10 cellular contexts compared by ENCODE assay signal in the genomic region with DNA sequence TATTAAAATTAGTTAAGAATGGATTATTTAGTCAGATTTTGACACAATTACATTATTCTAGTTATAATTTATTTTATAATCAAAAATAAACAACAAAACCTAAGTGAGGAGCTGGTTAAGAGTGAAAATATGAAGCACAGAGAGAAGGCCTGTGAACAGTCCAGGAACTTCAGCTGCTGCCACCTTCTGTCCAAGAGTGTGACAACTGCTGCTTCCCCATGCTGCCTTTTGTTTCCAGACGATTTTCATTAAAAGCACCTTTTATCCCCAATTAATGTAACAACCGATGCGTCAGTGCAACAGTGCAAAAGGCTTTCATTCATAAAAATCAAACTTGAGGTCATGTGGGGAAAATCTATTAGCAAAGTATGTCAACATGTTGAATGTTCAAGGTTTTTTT.
DNase-seq lines count a peak whose midpoint lies in the region; ATAC-seq, FAIRE-seq and TF ChIP-seq lines count a peak whose summit lies in the region.
"Had no signal": no experiment of that assay in that cellular context is flagged by ENCODE, and none has a peak within 500 bp of the region (broad histone marks: within the 10 kb centered on the region; RNA-seq: fewer than 3 reads in every experiment).

No MANE protein-coding gene starts in this region.

- TF ChIP-seq CTCF in A549 (IDR thresholded peaks at IDR 0.05) = peak; percentile 43
- peak; percentile 34 for TF ChIP-seq CTCF in GM12864 (IDR thresholded peaks at IDR 0.05; ENCODE audit: low read depth, low read length, missing control alignments)
- TF ChIP-seq CTCF in OCI-LY3 (IDR thresholded peaks at IDR 0.05; ENCODE audit: low read depth, low read length) = peak; percentile 53

- DNase-seq in A549 (ENCODE audit: low read depth in 1 of 2, low spot score in 1 of 2) = peak in 1 of 2 experiments; percentile 38
- no peak for DNase-seq in GM12864 (ENCODE audit: low read depth)
- peak; percentile 34 for DNase-seq in globus pallidus (ENCODE audit: low spot score)
- DNase-seq in stimulated activated CD4-positive, alpha-beta T cell treated with anti-CD3 and anti-CD28 coated beads, Interleukin-4, amount 100 ng/mL, for 4 hours = no peak
- no peak for DNase-seq in LoVo (ENCODE audit: low spot score)
- no peak for DNase-seq in CD4-positive, alpha-beta memory T cell
- DNase-seq: activated naive CD8-positive, alpha-beta T cell treated with anti-CD3 and anti-CD28 coated beads, Interleukin-2, amount 10 ng/mL, durations not matched to agents 7 days and 5 days had no signal

- POLR2A ChIA-PET in A549 (lab: Yijun Ruan, JAX) = no interaction called here
- POLR2A ChIA-PET in CD4-positive, alpha-beta memory T cell (lab: Charles Lee; ENCODE audit: partially characterized antibody) = no interaction called here

- no peak overlapping the region for H3K27ac Mint-ChIP-seq in CD4-positive, alpha-beta memory T cell
- H3K27ac Mint-ChIP-seq: activated naive CD8-positive, alpha-beta T cell treated with anti-CD3 and anti-CD28 coated beads, Interleukin-2, amount 10 ng/mL, durations not matched to agents 7 days and 5 days had no signal

- H3K27ac ChIP-seq in A549 (no peak overlapping the region), OCI-LY3 (ENCODE audit: low read length) (no peak overlapping the region)
- H3K27ac ChIP-seq in CD4-positive, alpha-beta memory T cell (ENCODE audit: low read depth, low read length) = no peak overlapping the region

- H3K36me3 Mint-ChIP-seq in CD4-positive, alpha-beta memory T cell = no peaks in the 10 kb centered on the region
- H3K36me3 Mint-ChIP-seq: activated naive CD8-positive, alpha-beta T cell treated with anti-CD3 and anti-CD28 coated beads, Interleukin-2, amount 10 ng/mL, durations not matched to agents 7 days and 5 days had no signal

- no peaks in the 10 kb centered on the region for H3K27me3 ChIP-seq in OCI-LY3 (ENCODE audit: low read depth, low read length)
- H3K27me3 ChIP-seq in CD4-positive, alpha-beta memory T cell (ENCODE audit: insufficient read depth, low read length) = no peaks in the 10 kb centered on the region

- intact Hi-C loops in CD4-positive, alpha-beta memory T cell (cut with micrococcal nuclease) = no loop called here

- no peak overlapping the region for H2AFZ ChIP-seq in OCI-LY3 (ENCODE audit: low read depth, low read length)

- no peak for FAIRE-seq in A549 (lab: Jason Lieb, UNC)

- no peak for TF ChIP-seq POLR2A in A549 (IDR thresholded peaks at IDR 0.05; ENCODE audit: low read length)

- no peak overlapping the region for H3K4me2 ChIP-seq in A549
- H3K4me2 ChIP-seq in OCI-LY3 (ENCODE audit: low read length) = no peak overlapping the region

- no peaks in the 10 kb centered on the region for H3K27me3 Mint-ChIP-seq in CD4-positive, alpha-beta memory T cell
- H3K27me3 Mint-ChIP-seq: activated naive CD8-positive, alpha-beta T cell treated with anti-CD3 and anti-CD28 coated beads, Interleukin-2, amount 10 ng/mL, durations not matched to agents 7 days and 5 days had no signal

- CTCF ChIA-PET in A549 (lab: Yijun Ruan, JAX) = interaction anchor here (0.6 to 1.0 kb wide), 2 partner anchors 206 to 531 kb away, joined by 3 read pairs; no protein-coding TSS in a partner anchor
- CTCF ChIA-PET in CD4-positive, alpha-beta memory T cell (lab: Charles Lee; ENCODE audit: partially characterized antibody) = no interaction called here

- WGBS in A549 (ENCODE audit: missing lambda C conversion rate) = under 1% methylated on average over 3 of the region's 3 CpGs

- no peak overlapping the region for H3K9ac ChIP-seq in OCI-LY3 (ENCODE audit: low read length)

- no peaks in the 10 kb centered on the region for H4K20me1 ChIP-seq in OCI-LY3 (ENCODE audit: insufficient read depth, low read length)

- H3K4me1 ChIP-seq in A549 (no peaks in the 10 kb centered on the region), OCI-LY3 (ENCODE audit: low read length) (no peaks in the 10 kb centered on the region)
- no peaks in the 10 kb centered on the region for H3K4me1 ChIP-seq in CD4-positive, alpha-beta memory T cell (ENCODE audit: insufficient read depth, low read length)

- ATAC-seq in A549 (peak in 1 of 2 experiments; percentile 57; a peak in 1 of 6 replicates), HG03457 (IDR thresholded peaks at IDR 0.05; ENCODE audit: unreplicated experiment) (no peak)

- H3K9me3 ChIP-seq in A549 (no peaks in the 10 kb centered on the region), OCI-LY3 (ENCODE audit: insufficient read depth, low read length) (no peaks in the 10 kb centered on the region)
- H3K9me3 ChIP-seq in CD4-positive, alpha-beta memory T cell (ENCODE audit: control insufficient read depth in 1 of 2, low read length in 2 of 2) = peaks cover 0 to 4% of the 10 kb centered on the region in 2 donors

- H3K4me3 Mint-ChIP-seq in CD4-positive, alpha-beta memory T cell = no peak overlapping the region
- H3K4me3 Mint-ChIP-seq: activated naive CD8-positive, alpha-beta T cell treated with anti-CD3 and anti-CD28 coated beads, Interleukin-2, amount 10 ng/mL, durations not matched to agents 7 days and 5 days had no signal

- peaks cover 0 to 10% (median 3%) of the 10 kb centered on the region in 8 donors for H3K9me3 Mint-ChIP-seq in CD4-positive, alpha-beta memory T cell
- H3K9me3 Mint-ChIP-seq: activated naive CD8-positive, alpha-beta T cell treated with anti-CD3 and anti-CD28 coated beads, Interleukin-2, amount 10 ng/mL, durations not matched to agents 7 days and 5 days had no signal

- H3K36me3 ChIP-seq in OCI-LY3 (replicated peaks; ENCODE audit: low read depth, low read length) = no peaks in the 10 kb centered on the region
- no peaks in the 10 kb centered on the region for H3K36me3 ChIP-seq in CD4-positive, alpha-beta memory T cell (ENCODE audit: insufficient read depth, low read length)

- no peak for TF ChIP-seq EP300 in A549 (IDR thresholded peaks at IDR 0.05)

- H3K79me2 ChIP-seq in OCI-LY3 (ENCODE audit: low read length) = no peaks in the 10 kb centered on the region

- TF ChIP-seq RAD21 in A549 (conservative IDR thresholded peaks at IDR 0.05 in 1 of 2, IDR thresholded peaks at IDR 0.05 in 1 of 2) = peak; percentile 23 to 29; a peak in 2 of 5 replicates

- H3K4me1 Mint-ChIP-seq in CD4-positive, alpha-beta memory T cell = no peaks in the 10 kb centered on the region
- H3K4me1 Mint-ChIP-seq: activated naive CD8-positive, alpha-beta T cell treated with anti-CD3 and anti-CD28 coated beads, Interleukin-2, amount 10 ng/mL, durations not matched to agents 7 days and 5 days had no signal

- H3K4me3 ChIP-seq in A549 = no peak overlapping the region
- H3K4me3 ChIP-seq in GM12864 (ENCODE audit: low read depth, low read length) = no peak overlapping the region
- H3K4me3 ChIP-seq in OCI-LY3 (ENCODE audit: low read length) = no peak overlapping the region
- no peak overlapping the region for H3K4me3 ChIP-seq in CD4-positive, alpha-beta memory T cell (ENCODE audit: low read length in 2 of 2)
- H3K4me3 ChIP-seq: lung had no signal

TF ChIP-seq in A549, 52 proteins besides CTCF, POLR2A, EP300 and RAD21:
- peak; percentile 43 for TF ChIP-seq SMC3 (IDR thresholded peaks at IDR 0.05)
- no peak for TF ChIP-seq GATA3 (IDR thresholded peaks at IDR 0.05; ENCODE audit: borderline replicate concordance)
